In the genomic region with DNA sequence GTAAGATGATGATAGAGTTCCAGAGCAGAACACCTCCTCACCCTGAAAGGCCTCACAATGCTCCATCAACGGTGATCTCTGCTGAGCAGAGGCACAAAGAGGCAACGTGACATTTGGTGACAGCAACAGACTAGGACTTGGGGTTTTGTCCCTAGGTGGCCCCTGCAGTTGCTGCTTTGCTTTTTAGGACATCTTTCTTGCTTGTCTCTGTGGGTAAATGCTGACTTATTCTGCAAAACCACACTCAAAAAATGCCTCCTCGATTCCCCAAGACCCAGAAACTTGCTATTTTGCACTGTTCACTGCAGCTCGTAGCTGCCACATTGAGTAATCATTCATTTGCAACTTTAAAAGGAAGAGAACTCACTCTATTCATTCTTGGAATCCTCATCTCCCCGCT, we compare ENCODE assay signal across 14 cellular contexts.
DNase-seq lines count a peak whose midpoint lies in the region; ATAC-seq and TF ChIP-seq lines count a peak whose summit lies in the region.
"Had no signal": no experiment of that assay in that cellular context is flagged by ENCODE, and none has a peak within 500 bp of the region (broad histone marks: within the 10 kb centered on the region; RNA-seq: fewer than 3 reads in every experiment).

No MANE protein-coding gene starts in this region.

- H2AFZ ChIP-seq in KMS-11 (ENCODE audit: low read depth): peak overlapping the region; percentile 90

- H3K27ac ChIP-seq in KMS-11 (peak overlapping the region; percentile 96), esophagus squamous epithelium (peak overlapping the region; percentile 57 to 91 (median 80))
- H3K27ac ChIP-seq: uterus had no signal

- H3K4me1 ChIP-seq in KMS-11 (ENCODE audit: low read depth, poor library complexity, severe bottlenecking) (peaks cover 69% of the 10 kb centered on the region), esophagus squamous epithelium (peaks cover 4 to 99% (median 31%) of the 10 kb centered on the region in 3 donors)
- H3K4me1 ChIP-seq: HAP-1, uterus had no signal

- peak overlapping the region; percentile 88 for H3K4me2 ChIP-seq in KMS-11

- no peaks in the 10 kb centered on the region for H3K79me2 ChIP-seq in KMS-11 (ENCODE audit: insufficient read depth, low read depth)

- peak overlapping the region; percentile 67 for H3K9ac ChIP-seq in KMS-11

- peak; percentile 40 for ATAC-seq in GM18505 (IDR thresholded peaks at IDR 0.05; ENCODE audit: unreplicated experiment)
- peak; percentile 34 for ATAC-seq in GM21367 (IDR thresholded peaks at IDR 0.05; ENCODE audit: unreplicated experiment)
- no peak for ATAC-seq in HG02840 (IDR thresholded peaks at IDR 0.05; ENCODE audit: low FRiP score, unreplicated experiment)
- ATAC-seq: sciatic nerve had no signal

- DNase-seq in esophagus squamous epithelium (lab: John Stamatoyannopoulos, UW) (no peak), anterior cingulate cortex (lab: John Stamatoyannopoulos, UW) (no peak), T1000 (lab: John Stamatoyannopoulos, UW) (no peak)
- DNase-seq: activated gamma-delta T cell; immature natural killer cell; NCI-H1417; NK-92 treated with Interleukin-12 subunit alpha and Interleukin-12 subunit beta, amount 100 ng/mL, for 24 hours; uterus had no signal

- no peak for TF ChIP-seq POLR2A in GM18505 (IDR thresholded peaks at IDR 0.05; ENCODE audit: borderline replicate concordance, extremely low read depth, insufficient read depth, insufficient read length)
- no peak for TF ChIP-seq POLR2A in esophagus squamous epithelium (IDR thresholded peaks at IDR 0.05)

- H3K9me3 ChIP-seq in esophagus squamous epithelium: no peaks in the 10 kb centered on the region
- H3K9me3 ChIP-seq: HAP-1, uterus had no signal

- no peaks in the 10 kb centered on the region for H3K36me3 ChIP-seq in KMS-11 (ENCODE audit: insufficient read depth)
- no peaks in the 10 kb centered on the region for H3K36me3 ChIP-seq in esophagus squamous epithelium
- H3K36me3 ChIP-seq: HAP-1, uterus had no signal

- intact Hi-C loops in esophagus squamous epithelium (cut with DNase I): no loop called here

- H3K27me3 ChIP-seq in KMS-11 (ENCODE audit: insufficient read depth, low read depth) (no peaks in the 10 kb centered on the region), esophagus squamous epithelium (no peaks in the 10 kb centered on the region)
- H3K27me3 ChIP-seq: uterus had no signal

- no peak for TF ChIP-seq CTCF in KMS-11 (conservative IDR thresholded peaks at IDR 0.05; ENCODE audit: low read depth, low read length)
- TF ChIP-seq CTCF in esophagus squamous epithelium (IDR thresholded peaks at IDR 0.05): no peak

- 57 to 69% methylated on average over 3 to 5 of the region's 5 CpGs for WGBS in esophagus squamous epithelium, 2 donors

- H4K20me1 ChIP-seq in KMS-11 (ENCODE audit: insufficient read depth): no peaks in the 10 kb centered on the region

- H3K4me3 ChIP-seq in KMS-11 (IDR thresholded peaks at IDR 0.05; ENCODE audit: insufficient read depth, low read depth, low read length) (no peak overlapping the region), esophagus squamous epithelium (peak overlapping the region in 3 of 4 donors; percentile 9 to 25 (median 25))
- H3K4me3 ChIP-seq: HAP-1, uterus had no signal
